Comparison of ENCODE assay signal across 9 cellular contexts in genomic region chr12:54369597-54370217, GRCh38. TPM values are rescaled to one million over a fixed set of nuclear protein-coding genes. Genes with fewer than 3 reads are reported as not detected.
DNase-seq lines count a peak whose midpoint lies in the region; ATAC-seq and TF ChIP-seq lines count a peak whose summit lies in the region.
"Had no signal": no experiment of that assay in that cellular context is flagged by ENCODE, and none has a peak within 500 bp of the region (broad histone marks: within the 10 kb centered on the region; RNA-seq: fewer than 3 reads in every experiment).

No MANE protein-coding gene starts in this region.

- H3K4me3 ChIP-seq in astrocyte of the spinal cord (ENCODE audit: low read depth, low read length) (peak overlapping the region; percentile 38), left lung (peak overlapping the region in 1 of 2 donors; percentile 9)

- in situ Hi-C loops in astrocyte of the spinal cord (cut with HindIII; ENCODE audit: low sequenced_read_pairs) = loop anchor here (25.0 kb wide), 1 partner anchor 157 kb away; no protein-coding TSS in a partner anchor

- ATAC-seq in left lung = peak; percentile 3
- ATAC-seq in GM21367 (IDR thresholded peaks at IDR 0.05; ENCODE audit: unreplicated experiment) = no peak
- no peak for ATAC-seq in activated naive CD4-positive, alpha-beta T cell treated with anti-CD3 and anti-CD28 coated beads, Interleukin-2, amount 50 U/mL, for 72 hours

- no peaks in the 10 kb centered on the region for H3K27me3 ChIP-seq in left lung

- H3K27ac Mint-ChIP-seq in activated naive CD4-positive, alpha-beta T cell treated with anti-CD3 and anti-CD28 coated beads, Interleukin-2, amount 50 U/mL, for 72 hours = peak overlapping the region in 1 of 2 donors; percentile 15

- DNase-seq in NCI-H748 (lab: John Stamatoyannopoulos, UW; ENCODE audit: unreplicated experiment) = peak; percentile 42
- DNase-seq in NCI-H748 treated with DMSO at 0.1 percent for 48 hours (lab: John Stamatoyannopoulos, UW) = no peak
- no peak for DNase-seq in astrocyte of the spinal cord (ENCODE audit: low read depth, low spot score)
- DNase-seq in left lung = no peak
- DNase-seq in substantia nigra (lab: John Stamatoyannopoulos, UW) = no peak
- DNase-seq in HT-29 (ENCODE audit: low spot score) = no peak
- DNase-seq in activated naive CD4-positive, alpha-beta T cell treated with anti-CD3 and anti-CD28 coated beads, Interleukin-2, amount 50 U/mL, for 72 hours (ENCODE audit: low spot score in 2 of 2) = no peak

- intact Hi-C loops in left lung (cut with DNase I) = loop anchor here in 1 of 2 donors (10.0 kb wide), 2 partner anchors 75 to 155 kb away; no protein-coding TSS in a partner anchor

- no peaks in the 10 kb centered on the region for H3K36me3 Mint-ChIP-seq in activated naive CD4-positive, alpha-beta T cell treated with anti-CD3 and anti-CD28 coated beads, Interleukin-2, amount 50 U/mL, for 72 hours

- peaks cover 20 to 80% of the 10 kb centered on the region in 2 donors for H3K4me1 ChIP-seq in left lung

- H3K9me3 Mint-ChIP-seq in activated naive CD4-positive, alpha-beta T cell treated with anti-CD3 and anti-CD28 coated beads, Interleukin-2, amount 50 U/mL, for 72 hours = no peaks in the 10 kb centered on the region

- no peaks in the 10 kb centered on the region for H3K36me3 ChIP-seq in left lung

- TF ChIP-seq CTCF in astrocyte of the spinal cord (IDR thresholded peaks at IDR 0.05; ENCODE audit: low read depth, low read length) (no peak), left lung (IDR thresholded peaks at IDR 0.05) (no peak)

- H3K27ac ChIP-seq in left lung = peak overlapping the region in 1 of 2 donors; percentile 53
- H3K27ac ChIP-seq in substantia nigra (ENCODE audit: low read depth, low read length, poor library complexity, severe bottlenecking) = peak overlapping the region; percentile 45

- no peaks in the 10 kb centered on the region for H3K9me3 ChIP-seq in left lung

RNA-seq across cellular contexts. Expression of gene GPR84, which starts 5.4 kb away (rescaled TPM):
- 10 to 100 TPM in 1 of 2 donors, under 1 TPM in 1; 0.99 to 10.3 TPM for total RNA-seq in left lung
- total RNA-seq in HT-29 (2014; rRNA removed; shearing (Covaris generic)) = not detected in 2 replicates
- total RNA-seq in activated naive CD4-positive, alpha-beta T cell treated with anti-CD3 and anti-CD28 coated beads, Interleukin-2, amount 50 U/mL, for 72 hours = 1 to 10 TPM; 2.0 to 4.1 TPM
- total RNA-seq: bronchial epithelial cell had no signal

RNA-seq across cellular contexts. Expression of gene ZNF385A, which starts 14.8 kb away (rescaled TPM):
- total RNA-seq in left lung = 10 to 100 TPM; 18.1 to 19.0 TPM
- 0.10 and 1.3 TPM in 2 replicates for total RNA-seq in HT-29 (2014; rRNA removed; shearing (Covaris generic))
- total RNA-seq in activated naive CD4-positive, alpha-beta T cell treated with anti-CD3 and anti-CD28 coated beads, Interleukin-2, amount 50 U/mL, for 72 hours = 1 to 10 TPM; 1.2 to 1.8 TPM

RNA-seq across cellular contexts. Expression of gene COPZ1, which starts 44.8 kb away (rescaled TPM):
- 100 to 1,000 TPM; 157 to 184 TPM for total RNA-seq in left lung
- total RNA-seq in HT-29 (2014; rRNA removed; shearing (Covaris generic)) = 83.7 and 89.9 TPM in 2 replicates
- total RNA-seq in activated naive CD4-positive, alpha-beta T cell treated with anti-CD3 and anti-CD28 coated beads, Interleukin-2, amount 50 U/mL, for 72 hours = 100 to 1,000 TPM in 1 of 2 donors, 10 to 100 TPM in 1; 99.1 to 101 TPM

RNA-seq across cellular contexts. Expression of gene ITGA5, which starts 49.4 kb away (rescaled TPM):
- 100 to 1,000 TPM in 1 of 2 donors, 10 to 100 TPM in 1; 76.4 to 142 TPM for total RNA-seq in left lung
- total RNA-seq in HT-29 (2014; rRNA removed; shearing (Covaris generic)) = not detected in 2 replicates
- 10 to 100 TPM; 29.4 to 53.5 TPM for total RNA-seq in activated naive CD4-positive, alpha-beta T cell treated with anti-CD3 and anti-CD28 coated beads, Interleukin-2, amount 50 U/mL, for 72 hours
